Comparison of ENCODE assay signal across 8 cellular contexts in genomic region chr12:92145731-92146496, GRCh38. TPM values are rescaled to one million over a fixed set of nuclear protein-coding genes. Genes with fewer than 3 reads are reported as not detected.
A peak's percentile ranks its signal among the peaks of the same experiment; 100 is the strongest.
DNase-seq lines count a peak whose midpoint lies in the region; ATAC-seq, FAIRE-seq and TF ChIP-seq lines count a peak whose summit lies in the region.

Gene BTG1 (minus strand): TSS chr12:92145846. CDS start chr12:92145535, 311 bp downstream.

- H3K4me3 Mint-ChIP-seq in astrocyte (ENCODE audit: unreplicated experiment) = peak within 1 kb of the TSS; percentile 95

- H3K36me3 ChIP-seq in astrocyte (ENCODE audit: insufficient read depth, low read length) (peaks cover 5% of the 10 kb centered on the region), uterus (no peaks in the 10 kb centered on the region)

- intact Hi-C loops in right cardiac atrium (cut with DNase I) = loop anchor here (5.0 to 10.0 kb wide), 8 partner anchors 96 to 761 kb away; no protein-coding TSS in a partner anchor
- intact Hi-C loops in uterus (cut with DNase I; ENCODE audit: low total_unique reads) = loop anchor here (5.0 to 10.0 kb wide), 2 partner anchors 426 to 761 kb away; no protein-coding TSS in a partner anchor

- H3K27ac Mint-ChIP-seq in astrocyte (ENCODE audit: unreplicated experiment) = peak within 1 kb of the TSS; percentile 99

- H3K9me3 ChIP-seq in astrocyte (ENCODE audit: insufficient read depth, low read depth, low read length) (no peaks in the 10 kb centered on the region), right cardiac atrium (ENCODE audit: control insufficient read depth, low read length) (no peaks in the 10 kb centered on the region), uterus (no peaks in the 10 kb centered on the region)

- peaks cover 10% of the 10 kb centered on the region for H3K36me3 Mint-ChIP-seq in astrocyte (ENCODE audit: low read depth, unreplicated experiment)

- peak within 1 kb of the TSS; percentile 96 for H3K9ac ChIP-seq in astrocyte (ENCODE audit: low read length)

- ATAC-seq in GM18505 (IDR thresholded peaks at IDR 0.05; ENCODE audit: unreplicated experiment) (peak; percentile 69), HG02973 (IDR thresholded peaks at IDR 0.05; ENCODE audit: unreplicated experiment) (peak; percentile 71), right cardiac atrium (peak; percentile 92 to 94)

- H3K4me1 Mint-ChIP-seq in astrocyte (ENCODE audit: low read depth, unreplicated experiment) = peaks cover 12% of the 10 kb centered on the region

- no peak for TF ChIP-seq CTCF in astrocyte (IDR thresholded peaks at IDR 0.05; ENCODE audit: insufficient read depth, low read depth, low read length)
- TF ChIP-seq CTCF in uterus (IDR thresholded peaks at IDR 0.05) = peak in 2 of 4 experiments; percentile 16 to 44

- H2AFZ ChIP-seq in astrocyte (ENCODE audit: low read depth, low read length) = peak within 1 kb of the TSS; percentile 99

- peaks cover 8% of the 10 kb centered on the region for H3K4me1 ChIP-seq in astrocyte (ENCODE audit: insufficient read depth, low read length)
- no peaks in the 10 kb centered on the region for H3K4me1 ChIP-seq in right cardiac atrium (ENCODE audit: control insufficient read depth, insufficient read depth, low read length)
- H3K4me1 ChIP-seq in uterus = no peaks in the 10 kb centered on the region

- H3K4me3 ChIP-seq in astrocyte (ENCODE audit: insufficient read depth, low read depth, low read length) (peak within 1 kb of the TSS; percentile 92), right cardiac atrium (ENCODE audit: low read length) (peak within 1 kb of the TSS; percentile 92), uterus (peak within 1 kb of the TSS; percentile 84 to 93)

- FAIRE-seq in astrocyte (lab: Jason Lieb, UNC) = peak; percentile 49

- H3K79me2 ChIP-seq in astrocyte (ENCODE audit: insufficient read depth, low read length) = peaks cover 44% of the 10 kb centered on the region

- no peaks in the 10 kb centered on the region for H3K9me3 Mint-ChIP-seq in astrocyte (ENCODE audit: unreplicated experiment)

- H3K27ac ChIP-seq in astrocyte (ENCODE audit: low read depth, low read length) (peak within 1 kb of the TSS; percentile 97), right cardiac atrium (ENCODE audit: low read length) (peak within 1 kb of the TSS; percentile 98), uterus (peak within 1 kb of the TSS; percentile 99)

- under 1% methylated on average over 61 of the region's 61 CpGs for WGBS in right cardiac atrium

- peaks cover 43% of the 10 kb centered on the region for H4K20me1 ChIP-seq in astrocyte (ENCODE audit: insufficient read depth, low read length)

- TF ChIP-seq POLR2A in GM18505 (IDR thresholded peaks at IDR 0.05; ENCODE audit: borderline replicate concordance, extremely low read depth, insufficient read depth, insufficient read length) = peak; percentile 100
- peak; percentile 96 to 99 for TF ChIP-seq POLR2A in uterus (IDR thresholded peaks at IDR 0.05)

- DNase-seq in NCI-H2029 (lab: John Stamatoyannopoulos, UW) = peak; percentile 99
- DNase-seq in T-helper 22 cell (ENCODE audit: low read depth) = peak; percentile 99
- DNase-seq in astrocyte (ENCODE audit: low read depth) = peak; percentile 99
- peak; percentile 97 to 99 (median 99) for DNase-seq in right cardiac atrium
- peak; percentile 100 for DNase-seq in pulmonary artery endothelial cell (ENCODE audit: low read depth, low spot score)
- DNase-seq in uterus = peak; percentile 100

- no peaks in the 10 kb centered on the region for H3K27me3 Mint-ChIP-seq in astrocyte (ENCODE audit: low read depth, unreplicated experiment)

- H3K27me3 ChIP-seq in astrocyte (ENCODE audit: insufficient read depth, low read length) (no peaks in the 10 kb centered on the region), right cardiac atrium (ENCODE audit: control insufficient read depth, insufficient read depth) (no peaks in the 10 kb centered on the region), uterus (no peaks in the 10 kb centered on the region)

- peak within 1 kb of the TSS; percentile 96 for H3K4me2 ChIP-seq in astrocyte (ENCODE audit: low read length)

RNA-seq across cellular contexts. Expression of gene BTG1, which starts in this region (rescaled TPM):
- 56.5 and 63.7 TPM in 2 replicates for total RNA-seq in astrocyte
- 100 to 1,000 TPM in 3 of 4 donors, 10 to 100 TPM in 1; 95.7 to 147 (median 134) TPM for total RNA-seq in right cardiac atrium
- polyA plus RNA-seq in right cardiac atrium = 59.5 TPM
- 13.2 and 17.4 TPM in 2 replicates for total RNA-seq in pulmonary artery endothelial cell
- 100 to 1,000 TPM in 1 of 4 donors, 10 to 100 TPM in 3; 40.4 to 214 (median 70.1) TPM for total RNA-seq in uterus

Comparison
In these comparisons a context has a peak if more than half of its experiments do, and no peak if none do; other contexts are left out.
1. Peak in every context shown above with its lines: DNase-seq, ATAC-seq, H3K4me3 ChIP-seq and H3K27ac ChIP-seq.